10 cellular contexts compared by ENCODE assay signal in genomic region chr14:103714063-103714724, GRCh38. TPM values are rescaled to one million over a fixed set of nuclear protein-coding genes. Genes with fewer than 3 reads are reported as not detected.
DNase-seq lines count a peak whose midpoint lies in the region; ATAC-seq, FAIRE-seq and TF ChIP-seq lines count a peak whose summit lies in the region.
"Had no signal": no experiment of that assay in that cellular context is flagged by ENCODE, and none has a peak within 500 bp of the region (broad histone marks: within the 10 kb centered on the region; RNA-seq: fewer than 3 reads in every experiment).

No MANE protein-coding gene starts in this region.

- H3K9me3 ChIP-seq in T-helper 17 cell (ENCODE audit: control insufficient read depth, low read length, poor library complexity, severe bottlenecking), result no peaks in the 10 kb centered on the region

- H3K4me1 Mint-ChIP-seq in activated CD8-positive, alpha-beta memory T cell treated with anti-CD3 and anti-CD28 coated beads, Interleukin-2, amount 10 ng/mL, durations not matched to agents 7 days and 5 days, result peaks cover 47% of the 10 kb centered on the region
- H3K4me1 Mint-ChIP-seq in T-helper 17 cell, result peaks cover 31% of the 10 kb centered on the region
- H3K4me1 Mint-ChIP-seq in stimulated activated naive B cell treated with anti-CD40 and anti-IgM and Interleukin-4, amounts not matched to agents 10 μg/mL and 1 μg/mL and 100 μg/mL, for 72 hours, result peaks cover 29 to 68% of the 10 kb centered on the region in 2 donors

- peak overlapping the region; percentile 89 for H3K4me3 Mint-ChIP-seq in activated CD8-positive, alpha-beta memory T cell treated with anti-CD3 and anti-CD28 coated beads, Interleukin-2, amount 10 ng/mL, durations not matched to agents 7 days and 5 days
- peak overlapping the region; percentile 98 for H3K4me3 Mint-ChIP-seq in T-helper 17 cell
- peak overlapping the region; percentile 94 to 99 for H3K4me3 Mint-ChIP-seq in stimulated activated naive B cell treated with anti-CD40 and anti-IgM and Interleukin-4, amounts not matched to agents 10 μg/mL and 1 μg/mL and 100 μg/mL, for 72 hours

- H3K9me3 Mint-ChIP-seq in activated CD8-positive, alpha-beta memory T cell treated with anti-CD3 and anti-CD28 coated beads, Interleukin-2, amount 10 ng/mL, durations not matched to agents 7 days and 5 days (ENCODE audit: low read depth), result no peaks in the 10 kb centered on the region
- no peaks in the 10 kb centered on the region for H3K9me3 Mint-ChIP-seq in stimulated activated naive B cell treated with anti-CD40 and anti-IgM and Interleukin-4, amounts not matched to agents 10 μg/mL and 1 μg/mL and 100 μg/mL, for 72 hours

- no peaks in the 10 kb centered on the region for H3K27me3 Mint-ChIP-seq in activated CD8-positive, alpha-beta memory T cell treated with anti-CD3 and anti-CD28 coated beads, Interleukin-2, amount 10 ng/mL, durations not matched to agents 7 days and 5 days
- no peaks in the 10 kb centered on the region for H3K27me3 Mint-ChIP-seq in T-helper 17 cell
- no peaks in the 10 kb centered on the region for H3K27me3 Mint-ChIP-seq in stimulated activated naive B cell treated with anti-CD40 and anti-IgM and Interleukin-4, amounts not matched to agents 10 μg/mL and 1 μg/mL and 100 μg/mL, for 72 hours

- DNase-seq in activated CD8-positive, alpha-beta memory T cell treated with anti-CD3 and anti-CD28 coated beads, Interleukin-2, amount 10 ng/mL, durations not matched to agents 7 days and 5 days, result no peak
- DNase-seq in activated CD8-positive, alpha-beta memory T cell treated with anti-CD3 and anti-CD28 coated beads, Interleukin-2, amount 50 U/mL, for 4 hours, result no peak
- no peak for DNase-seq in T-helper 17 cell
- no peak for DNase-seq in foreskin fibroblast
- DNase-seq in stimulated activated naive B cell treated with anti-CD40 and anti-IgM and Interleukin-4, amounts not matched to agents 10 μg/mL and 1 μg/mL and 100 μg/mL, for 72 hours, result no peak
- no peak for DNase-seq in HTR-8/SVneo (ENCODE audit: insufficient read length, low spot score)
- no peak for DNase-seq in NOMO-1 (lab: John Stamatoyannopoulos, UW; ENCODE audit: unreplicated experiment in 2 of 2)
- no peak for DNase-seq in RCC 7860 (ENCODE audit: low spot score)
- DNase-seq: activated CD4-positive, CD25-positive, alpha-beta regulatory T cell; C1 segment of cervical spinal cord had no signal

- peak overlapping the region; percentile 35 to 49 for H3K4me3 ChIP-seq in foreskin fibroblast (ENCODE audit: low read depth in 1 of 2, low read length in 2 of 2)

- H3K27ac Mint-ChIP-seq in activated CD8-positive, alpha-beta memory T cell treated with anti-CD3 and anti-CD28 coated beads, Interleukin-2, amount 10 ng/mL, durations not matched to agents 7 days and 5 days, result peak overlapping the region; percentile 69
- no peak overlapping the region for H3K27ac Mint-ChIP-seq in T-helper 17 cell
- peak overlapping the region; percentile 93 for H3K27ac Mint-ChIP-seq in stimulated activated naive B cell treated with anti-CD40 and anti-IgM and Interleukin-4, amounts not matched to agents 10 μg/mL and 1 μg/mL and 100 μg/mL, for 72 hours

- TF ChIP-seq CTCF in foreskin fibroblast (IDR thresholded peaks at IDR 0.05; ENCODE audit: low read depth, low read length), result no peak

- FAIRE-seq in HTR-8/SVneo (lab: Jason Lieb, UNC) (no peak), RCC 7860 (lab: Jason Lieb, UNC) (no peak)

- ATAC-seq in activated CD8-positive, alpha-beta memory T cell treated with anti-CD3 and anti-CD28 coated beads, Interleukin-2, amount 10 ng/mL, durations not matched to agents 7 days and 5 days, result no peak
- ATAC-seq in T-helper 17 cell, result no peak
- no peak for ATAC-seq in stimulated activated naive B cell treated with anti-CD40 and anti-IgM and Interleukin-4, amounts not matched to agents 10 μg/mL and 1 μg/mL and 100 μg/mL, for 72 hours (replicated peaks)

- CTCF ChIA-PET in activated CD8-positive, alpha-beta memory T cell treated with anti-CD3 and anti-CD28 coated beads, Interleukin-2, amount 10 ng/mL, durations not matched to agents 7 days and 5 days (lab: Charles Lee), result interaction anchor here (1.2 kb wide), 1 partner anchor 34 kb away, joined by 3 read pairs; no protein-coding TSS in a partner anchor

- H3K36me3 Mint-ChIP-seq in activated CD8-positive, alpha-beta memory T cell treated with anti-CD3 and anti-CD28 coated beads, Interleukin-2, amount 10 ng/mL, durations not matched to agents 7 days and 5 days, result peaks cover 14% of the 10 kb centered on the region
- peaks cover 3% of the 10 kb centered on the region for H3K36me3 Mint-ChIP-seq in T-helper 17 cell (ENCODE audit: low read depth)
- peaks cover 17 to 20% of the 10 kb centered on the region in 2 donors for H3K36me3 Mint-ChIP-seq in stimulated activated naive B cell treated with anti-CD40 and anti-IgM and Interleukin-4, amounts not matched to agents 10 μg/mL and 1 μg/mL and 100 μg/mL, for 72 hours

RNA-seq across cellular contexts. Expression of gene XRCC3, which starts 1.1 kb away (rescaled TPM):
- total RNA-seq in activated CD8-positive, alpha-beta memory T cell treated with anti-CD3 and anti-CD28 coated beads, Interleukin-2, amount 10 ng/mL, durations not matched to agents 7 days and 5 days, result 10 to 100 TPM; 64.3 to 68.8 TPM
- 1 to 10 TPM; 6.9 to 8.3 TPM for total RNA-seq in T-helper 17 cell

RNA-seq across cellular contexts. Expression of gene ZFYVE21, which starts 1.4 kb away (rescaled TPM):
- total RNA-seq in activated CD8-positive, alpha-beta memory T cell treated with anti-CD3 and anti-CD28 coated beads, Interleukin-2, amount 10 ng/mL, durations not matched to agents 7 days and 5 days, result 10 to 100 TPM; 17.4 to 18.6 TPM
- 1 to 10 TPM; 9.1 to 9.5 TPM for total RNA-seq in T-helper 17 cell

Comparison
In these comparisons a context has a peak if more than half of its experiments do, and no peak if none do; other contexts are left out.
1. RNA of gene XRCC3, which starts 1.1 kb away (total RNA-seq): 64.3 to 68.8 TPM in activated CD8-positive, alpha-beta memory T cell treated with anti-CD3 and anti-CD28 coated beads, Interleukin-2, amount 10 ng/mL, durations not matched to agents 7 days and 5 days; 6.9 to 8.3 TPM in T-helper 17 cell; every median in the first group is over 4 times any median in the second.
2. Peak in every context shown above with its lines, with median percentiles within 50 percentile points of each other: H3K4me3 Mint-ChIP-seq.